8 cellular contexts compared by ENCODE assay signal in the genomic region with DNA sequence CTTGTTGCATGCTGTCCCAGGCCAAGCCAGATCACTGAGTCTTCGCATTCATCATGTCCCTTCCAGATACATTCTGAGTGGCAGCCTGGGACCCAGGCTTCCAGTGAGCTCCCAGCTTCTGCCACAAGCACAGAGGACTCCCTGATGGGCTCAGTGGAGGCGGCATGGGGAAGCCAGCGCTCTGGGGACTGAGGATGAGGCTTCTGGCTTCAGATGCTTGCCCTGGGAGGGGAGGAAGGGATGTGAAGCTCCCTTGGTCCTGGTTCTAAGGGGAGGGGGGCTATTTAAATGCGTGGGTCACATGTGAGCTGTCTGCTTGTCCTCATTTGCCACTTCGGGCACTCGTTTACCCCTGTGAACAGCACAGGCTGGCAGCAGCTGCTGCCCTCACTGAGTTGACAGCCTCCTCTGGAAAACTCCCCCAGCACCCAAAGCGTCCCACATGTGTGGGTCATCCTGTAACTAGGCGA.
DNase-seq lines count a peak whose midpoint lies in the region; ATAC-seq and TF ChIP-seq lines count a peak whose summit lies in the region.

No MANE protein-coding gene starts in this region.

- ATAC-seq in GM21529 (IDR thresholded peaks at IDR 0.05; ENCODE audit: unreplicated experiment), result peak; percentile 39
- ATAC-seq in foreskin keratinocyte, result peak; percentile 22

- no peak overlapping the region for H3K9ac ChIP-seq in colonic mucosa (ENCODE audit: low read depth in 2 of 2, low read length in 2 of 2)

- H3K27me3 ChIP-seq in foreskin keratinocyte (no peaks in the 10 kb centered on the region), colonic mucosa (no peaks in the 10 kb centered on the region)

- no peak for DNase-seq in foreskin keratinocyte
- no peak for DNase-seq in colonic mucosa
- DNase-seq in GM13976 (ENCODE audit: low spot score), result no peak
- no peak for DNase-seq in NCI-H82 (lab: John Stamatoyannopoulos, UW)
- no peak for DNase-seq in NCI-H2196 treated with DMSO at 0.1 percent for 48 hours (lab: John Stamatoyannopoulos, UW; ENCODE audit: unreplicated experiment)

- H3K36me3 ChIP-seq in KOPT-K1 (ENCODE audit: insufficient read depth, low read length), result no peaks in the 10 kb centered on the region
- H3K36me3 ChIP-seq in colonic mucosa, result no peaks in the 10 kb centered on the region

- no peak for TF ChIP-seq CTCF in foreskin keratinocyte (conservative IDR thresholded peaks at IDR 0.05)
- no peak for TF ChIP-seq CTCF in colonic mucosa (IDR thresholded peaks at IDR 0.05)
- no peak for TF ChIP-seq CTCF in GM13976 (IDR thresholded peaks at IDR 0.05; ENCODE audit: borderline replicate concordance, control extremely low read depth, extremely low read depth, insufficient read depth, missing control alignments)

- TF ChIP-seq POLR2A in GM15510 (IDR thresholded peaks at IDR 0.05; ENCODE audit: borderline replicate concordance, extremely low read depth, insufficient read length), result peak; percentile 26

- H3K4me1 ChIP-seq in foreskin keratinocyte (peaks cover 8% of the 10 kb centered on the region), colonic mucosa (no peaks in the 10 kb centered on the region)

- in situ Hi-C loops in GM13976 (cut with MboI; ENCODE audit: low sequenced_read_pairs, unreplicated experiment), result loop anchor here (5.0 kb wide), 1 partner anchor 168 kb away; no protein-coding TSS in a partner anchor

- H3K4me3 ChIP-seq in colonic mucosa, result no peak overlapping the region

- H3K9me3 ChIP-seq in KOPT-K1 (ENCODE audit: insufficient read depth, low read length, poor library complexity, severe bottlenecking), result no peaks in the 10 kb centered on the region
- H3K9me3 ChIP-seq in colonic mucosa, result no peaks in the 10 kb centered on the region

- H3K27ac ChIP-seq in KOPT-K1 (ENCODE audit: low read depth, low read length, poor library complexity, severe bottlenecking) (peak overlapping the region; percentile 93), foreskin keratinocyte (peak overlapping the region; percentile 71), colonic mucosa (no peak overlapping the region)

- intact Hi-C loops in colonic mucosa (cut with DNase I), result no loop called here
